Comparison of ENCODE assay signal across 27 cellular contexts in the genomic region with DNA sequence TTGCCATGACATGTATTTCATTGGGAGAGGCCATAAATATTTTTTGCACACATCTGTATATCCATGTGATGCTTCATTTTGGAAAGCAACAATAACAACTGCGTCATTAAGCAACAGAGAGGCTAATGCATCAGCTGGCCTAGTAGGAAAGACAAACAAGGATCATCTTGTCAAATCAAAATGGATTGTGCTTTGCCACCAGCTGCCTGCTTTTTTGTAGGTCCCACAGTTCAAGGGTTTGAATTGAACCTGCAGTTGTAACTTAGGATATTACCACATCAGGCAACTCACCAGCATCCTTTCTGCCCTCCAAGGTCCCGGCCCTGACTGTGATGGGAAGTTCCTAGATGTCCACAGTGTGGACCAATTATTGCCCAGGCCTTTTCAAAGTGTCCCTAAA.
"Had no signal": no experiment of that assay in that cellular context is flagged by ENCODE, and none has a peak within 500 bp of the region (broad histone marks: within the 10 kb centered on the region; RNA-seq: fewer than 3 reads in every experiment).

No MANE protein-coding gene starts in this region.

- H3K27ac ChIP-seq: esophagus muscularis mucosa, gastrocnemius medialis, hepatocyte, right lobe of liver, testis had no signal

- DNase-seq: activated CD4-positive, alpha-beta T cell treated with anti-CD3 and anti-CD28 coated beads, Interleukin-2, amount 10 ng/mL, durations not matched to agents 7 days and 5 days; activated CD4-positive, CD25-positive, alpha-beta regulatory T cell treated with anti-CD3 and anti-CD28 coated beads, Interleukin-2, amount 50 U/mL, for 72 hours; activated CD8-positive, alpha-beta T cell treated with anti-CD3 and anti-CD28 coated beads for 36 hours; activated gamma-delta T cell treated with Interleukin-2 at 50 U/mL for 16 hours; activated naive CD4-positive, alpha-beta T cell treated with anti-CD3 and anti-CD28 coated beads, Interleukin-2, amount 50 U/mL, for 16 hours; activated T-cell treated with anti-CD3 and anti-CD28 coated beads, Interleukin-2, amount 50 U/mL, for 4 hours; amygdala; caudate nucleus; cortex of kidney; gastrocnemius medialis; glutamatergic neuron; kidney; left colon; mesendoderm; mucosa of descending colon; right lobe of liver; stimulated activated CD4-positive, alpha-beta T cell treated with anti-CD3 and anti-CD28 coated beads, Interleukin-2, amount 100 ng/mL, for 48 hours; stimulated activated naive CD8-positive, alpha-beta T cell treated with anti-CD3 and anti-CD28 coated beads, Interleukin-15, Interleukin-2, amounts not matched to agents 100 U/mL and 50 U/mL, for 24 hours; T-helper 17 cell; T1000; testis; trophoblast cell had no signal

- H3K36me3 ChIP-seq: esophagus muscularis mucosa, gastrocnemius medialis, right lobe of liver had no signal

- FAIRE-seq: kidney, urothelium cell line had no signal

- H3K9me3 ChIP-seq: gastrocnemius medialis, right lobe of liver, testis had no signal

- H3K4me1 ChIP-seq: esophagus muscularis mucosa, gastrocnemius medialis, right lobe of liver, testis had no signal

- ATAC-seq: activated CD8-positive, alpha-beta T cell treated with anti-CD3 and anti-CD28 coated beads for 36 hours; activated T-cell treated with anti-CD3 and anti-CD28 coated beads, Interleukin-2, amount 50 U/mL, for 4 hours; activated T-helper 17 cell treated with anti-CD3 and anti-CD28 coated beads, Interleukin-2, amount 50 U/mL, for 72 hours; gastrocnemius medialis; left colon; mucosa of descending colon; natural killer cell treated with Interleukin-12 subunit alpha and Interleukin-12 subunit beta and Interleukin-15 and Interleukin-18, amount 100 ng/mL, for 72 hours; right lobe of liver; stimulated activated naive CD8-positive, alpha-beta T cell treated with anti-CD3 and anti-CD28 coated beads, Interleukin-15, Interleukin-2, amounts not matched to agents 100 U/mL and 50 U/mL, for 24 hours; T-helper 17 cell had no signal

- H3K27me3 ChIP-seq: esophagus muscularis mucosa, hepatocyte, right lobe of liver, testis had no signal

- H3K4me3 ChIP-seq: esophagus muscularis mucosa, gastrocnemius medialis, hepatocyte, mucosa of descending colon, right lobe of liver, testis had no signal
